ENCODE assay signal across 11 cellular contexts in the genomic region with DNA sequence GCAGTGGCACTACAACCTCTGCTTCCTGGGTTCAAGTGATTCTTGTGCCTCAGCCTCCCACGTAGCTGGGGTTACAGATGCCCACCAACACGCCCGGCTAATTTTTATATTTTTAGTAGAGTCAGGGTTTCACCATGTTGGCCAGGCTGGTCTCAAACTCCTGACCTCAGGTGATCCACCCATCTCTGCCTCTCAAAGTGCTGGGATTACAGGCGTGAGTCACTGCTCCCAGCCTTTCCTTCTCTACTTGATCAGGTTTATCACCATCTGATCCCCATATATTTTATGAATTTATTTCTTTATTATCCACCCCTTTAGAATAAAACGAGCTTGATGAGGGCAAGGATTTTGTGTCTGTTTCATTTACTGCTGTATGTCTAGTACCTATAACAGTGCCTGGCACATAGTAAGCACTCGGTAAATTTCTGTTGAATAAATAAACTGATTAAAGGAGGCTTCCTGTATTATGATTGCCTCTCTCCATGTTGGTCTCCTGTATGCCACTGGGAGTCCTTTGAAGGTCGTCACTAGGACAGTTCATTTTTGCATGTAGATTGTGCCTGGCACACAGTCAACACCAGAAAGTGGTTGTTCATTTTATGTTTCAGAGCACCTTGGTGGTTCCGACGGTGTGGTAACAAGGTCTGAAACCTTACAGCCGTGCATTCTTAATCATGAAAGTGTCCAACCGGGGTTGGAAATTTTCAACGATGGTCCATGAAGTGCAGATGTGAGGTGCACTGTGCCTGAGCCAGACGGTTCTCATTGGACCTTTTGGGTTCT. TPM values are rescaled to one million over a fixed set of nuclear protein-coding genes. Genes with fewer than 3 reads are reported as not detected.
DNase-seq lines count a peak whose midpoint lies in the region; ATAC-seq, FAIRE-seq and TF ChIP-seq lines count a peak whose summit lies in the region.
"Had no signal": no experiment of that assay in that cellular context is flagged by ENCODE, and none has a peak within 500 bp of the region (broad histone marks: within the 10 kb centered on the region; RNA-seq: fewer than 3 reads in every experiment).

No MANE protein-coding gene starts in this region.

- H3K4me3 ChIP-seq in Loucy (ENCODE audit: low read length, poor library complexity, severe bottlenecking), result peak overlapping the region; percentile 6
- H3K4me3 ChIP-seq: ascending aorta had no signal

- H3F3A ChIP-seq in Loucy (ENCODE audit: low read depth), result no peaks in the 10 kb centered on the region

- H3K36me3 ChIP-seq in Loucy (ENCODE audit: insufficient read depth, low read length), result no peaks in the 10 kb centered on the region
- H3K36me3 ChIP-seq: ascending aorta had no signal

- H3K4me1 ChIP-seq in Loucy (ENCODE audit: insufficient read depth, low read length, poor library complexity, severe bottlenecking), result peaks cover 28% of the 10 kb centered on the region
- H3K4me1 ChIP-seq: ascending aorta had no signal

- peak; percentile 58 for DNase-seq in activated effector memory CD4-positive, alpha-beta T cell treated with Interleukin-2 at 50 U/mL for 16 hours
- no peak for DNase-seq in natural killer cell treated with Interleukin-12 subunit alpha and Interleukin-12 subunit beta and Interleukin-15 and Interleukin-18, amount 100 ng/mL, for 72 hours (ENCODE audit: low spot score)
- DNase-seq in DMS53 (lab: John Stamatoyannopoulos, UW) (no peak), HuH-7 (ENCODE audit: low spot score) (no peak), GM12891 (ENCODE audit: insufficient read length, low spot score) (no peak)
- DNase-seq: KBM-7, NCI-H526 treated with DMSO at 0.1 percent for 48 hours had no signal

- peak overlapping the region; percentile 40 for H3K9ac ChIP-seq in Loucy (ENCODE audit: low read depth, low read length, poor library complexity, severe bottlenecking)

- peak overlapping the region; percentile 35 for H3K4me2 ChIP-seq in Loucy (ENCODE audit: low read depth, low read length, poor library complexity, severe bottlenecking)

- H3K27ac Mint-ChIP-seq in natural killer cell treated with Interleukin-12 subunit alpha and Interleukin-12 subunit beta and Interleukin-15 and Interleukin-18, amount 100 ng/mL, for 72 hours, result peak overlapping the region; percentile 24 to 70

- ATAC-seq in GM18517 (IDR thresholded peaks at IDR 0.05; ENCODE audit: unreplicated experiment) (peak; percentile 44), GM21717 (IDR thresholded peaks at IDR 0.05; ENCODE audit: unreplicated experiment) (no peak)
- peak; percentile 52 to 74 for ATAC-seq in natural killer cell treated with Interleukin-12 subunit alpha and Interleukin-12 subunit beta and Interleukin-15 and Interleukin-18, amount 100 ng/mL, for 72 hours

- FAIRE-seq in GM12891 (lab: Jason Lieb, UNC), result no peak

- peak overlapping the region; percentile 58 for H3K4me3 Mint-ChIP-seq in natural killer cell treated with Interleukin-12 subunit alpha and Interleukin-12 subunit beta and Interleukin-15 and Interleukin-18, amount 100 ng/mL, for 72 hours

- no peak overlapping the region; the same call in 1 of the 2 replicates for H2AFZ ChIP-seq in Loucy (ENCODE audit: low read length)

- H3K9me3 Mint-ChIP-seq in natural killer cell treated with Interleukin-12 subunit alpha and Interleukin-12 subunit beta and Interleukin-15 and Interleukin-18, amount 100 ng/mL, for 72 hours, result peaks cover 4% of the 10 kb centered on the region

- H3K36me3 Mint-ChIP-seq in natural killer cell treated with Interleukin-12 subunit alpha and Interleukin-12 subunit beta and Interleukin-15 and Interleukin-18, amount 100 ng/mL, for 72 hours, result no peaks in the 10 kb centered on the region

- no peak for TF ChIP-seq CTCF in Loucy (conservative IDR thresholded peaks at IDR 0.05; ENCODE audit: low read length)

- H3K27me3 Mint-ChIP-seq in natural killer cell treated with Interleukin-12 subunit alpha and Interleukin-12 subunit beta and Interleukin-15 and Interleukin-18, amount 100 ng/mL, for 72 hours, result no peaks in the 10 kb centered on the region

- no peaks in the 10 kb centered on the region for H3K9me2 ChIP-seq in Loucy (replicated peaks; ENCODE audit: low read depth, low read length)

- no peaks in the 10 kb centered on the region for H3K9me3 ChIP-seq in Loucy (ENCODE audit: insufficient read depth, low read depth, low read length)
- H3K9me3 ChIP-seq: ascending aorta had no signal

- H3K4me1 Mint-ChIP-seq in natural killer cell treated with Interleukin-12 subunit alpha and Interleukin-12 subunit beta and Interleukin-15 and Interleukin-18, amount 100 ng/mL, for 72 hours (ENCODE audit: low read depth in 2 of 2), result peaks cover 36 to 38% of the 10 kb centered on the region in 2 donors

- no peaks in the 10 kb centered on the region for H3K27me3 ChIP-seq in Loucy (ENCODE audit: insufficient read depth, low read length, poor library complexity, severe bottlenecking)
- H3K27me3 ChIP-seq: ascending aorta had no signal

- no peaks in the 10 kb centered on the region for H4K20me1 ChIP-seq in Loucy (ENCODE audit: insufficient read depth, low read length, poor library complexity, severe bottlenecking)

- TF ChIP-seq POLR2A in GM12891 (IDR thresholded peaks at IDR 0.05; ENCODE audit: low read depth, low read length), result no peak

- H3K79me2 ChIP-seq in Loucy (ENCODE audit: insufficient read depth, low read length), result no peaks in the 10 kb centered on the region

TF ChIP-seq in GM12891, 5 proteins besides CTCF, POLR2A, EP300 and RAD21:
- TF ChIP-seq POLR2AphosphoS5 (IDR thresholded peaks at IDR 0.05; ENCODE audit: low read depth, low read length) (no peak), TAF1 (IDR thresholded peaks at IDR 0.05; ENCODE audit: low read depth, low read length) (no peak), PAX5 (IDR thresholded peaks at IDR 0.05; ENCODE audit: insufficient read depth, low read length, severe bottlenecking) (no peak), POU2F2 (IDR thresholded peaks at IDR 0.05; ENCODE audit: low read depth, low read length) (no peak), SPI1 (IDR thresholded peaks at IDR 0.05; ENCODE audit: low read depth, low read length) (no peak)

RNA-seq across cellular contexts. Expression of gene EIF3A, which starts 9.6 kb away (rescaled TPM):
- 100 to 1,000 TPM; 146 to 214 TPM for total RNA-seq in natural killer cell treated with Interleukin-12 subunit alpha and Interleukin-12 subunit beta and Interleukin-15 and Interleukin-18, amount 100 ng/mL, for 72 hours
- polyA plus RNA-seq in GM12891 (2012; ENCODE audit: low read depth, missing spikeins), result 83.2 TPM

RNA-seq across cellular contexts. Expression of gene DENND10, which starts 13.7 kb away (rescaled TPM):
- total RNA-seq in natural killer cell treated with Interleukin-12 subunit alpha and Interleukin-12 subunit beta and Interleukin-15 and Interleukin-18, amount 100 ng/mL, for 72 hours, result 10 to 100 TPM; 46.2 to 57.7 TPM
- polyA plus RNA-seq in GM12891 (2012; ENCODE audit: low read depth, missing spikeins), result 16.2 TPM
